13 cellular contexts compared by ENCODE assay signal in genomic region chr3:101995371-101996046, GRCh38.
DNase-seq lines count a peak whose midpoint lies in the region; ATAC-seq and TF ChIP-seq lines count a peak whose summit lies in the region.
"Had no signal": no experiment of that assay in that cellular context is flagged by ENCODE, and none has a peak within 500 bp of the region (broad histone marks: within the 10 kb centered on the region; RNA-seq: fewer than 3 reads in every experiment).

No MANE protein-coding gene starts in this region.

- H3K4me3 Mint-ChIP-seq in activated naive CD8-positive, alpha-beta T cell treated with anti-CD3 and anti-CD28 coated beads, Interleukin-2, amount 50 U/mL, for 24 hours = peak overlapping the region; percentile 29
- no peak overlapping the region for H3K4me3 Mint-ChIP-seq in T-helper 17 cell
- H3K4me3 Mint-ChIP-seq: activated naive CD4-positive, alpha-beta T cell treated with anti-CD3 and anti-CD28 coated beads for 36 hours had no signal

- CTCF ChIA-PET in HEK293T (lab: Yijun Ruan, JAX) = interaction anchor here (0.7 kb wide), 1 partner anchor 229 kb away, joined by 3 read pairs; no protein-coding TSS in a partner anchor

- no peaks in the 10 kb centered on the region for H3K27me3 Mint-ChIP-seq in activated naive CD8-positive, alpha-beta T cell treated with anti-CD3 and anti-CD28 coated beads, Interleukin-2, amount 50 U/mL, for 24 hours
- peaks cover 13% of the 10 kb centered on the region for H3K27me3 Mint-ChIP-seq in T-helper 17 cell

- peak overlapping the region; percentile 86 for H3K27ac Mint-ChIP-seq in activated naive CD8-positive, alpha-beta T cell treated with anti-CD3 and anti-CD28 coated beads, Interleukin-2, amount 50 U/mL, for 24 hours
- no peak overlapping the region for H3K27ac Mint-ChIP-seq in T-helper 17 cell
- H3K27ac Mint-ChIP-seq: activated naive CD4-positive, alpha-beta T cell treated with anti-CD3 and anti-CD28 coated beads for 36 hours had no signal

- no peaks in the 10 kb centered on the region for H3K9me3 Mint-ChIP-seq in activated naive CD8-positive, alpha-beta T cell treated with anti-CD3 and anti-CD28 coated beads, Interleukin-2, amount 50 U/mL, for 24 hours
- H3K9me3 Mint-ChIP-seq: activated naive CD4-positive, alpha-beta T cell treated with anti-CD3 and anti-CD28 coated beads for 36 hours had no signal

- H3K4me1 Mint-ChIP-seq in activated naive CD8-positive, alpha-beta T cell treated with anti-CD3 and anti-CD28 coated beads, Interleukin-2, amount 50 U/mL, for 24 hours = peaks cover 63% of the 10 kb centered on the region
- H3K4me1 Mint-ChIP-seq in T-helper 17 cell = peaks cover 2% of the 10 kb centered on the region

- H3K36me3 Mint-ChIP-seq in activated naive CD8-positive, alpha-beta T cell treated with anti-CD3 and anti-CD28 coated beads, Interleukin-2, amount 50 U/mL, for 24 hours (ENCODE audit: low read depth) = no peaks in the 10 kb centered on the region
- H3K36me3 Mint-ChIP-seq in T-helper 17 cell (ENCODE audit: low read depth) = peaks cover 2% of the 10 kb centered on the region

- H3K9me3 ChIP-seq in T-helper 17 cell (ENCODE audit: control insufficient read depth, low read length, poor library complexity, severe bottlenecking) (no peaks in the 10 kb centered on the region), mucosa of descending colon (no peaks in the 10 kb centered on the region)
- H3K9me3 ChIP-seq: heart left ventricle, neutrophil had no signal

- H3K4me1 ChIP-seq in mucosa of descending colon (ENCODE audit: low read depth) = no peaks in the 10 kb centered on the region
- H3K4me1 ChIP-seq: heart left ventricle had no signal

- POLR2A ChIA-PET in HEK293T (lab: Yijun Ruan, JAX) = no interaction called here

- intact Hi-C loops in mucosa of descending colon (cut with DNase I, micrococcal nuclease) = no loop called here
- intact Hi-C loops in left cardiac atrium (cut with DNase I) = no loop called here

- H3K36me3 ChIP-seq in mucosa of descending colon (ENCODE audit: low read depth) = no peaks in the 10 kb centered on the region
- H3K36me3 ChIP-seq: heart left ventricle, neutrophil had no signal

- H3K4me3 ChIP-seq in mucosa of descending colon = no peak overlapping the region
- H3K4me3 ChIP-seq: dorsolateral prefrontal cortex, heart left ventricle had no signal

- TF ChIP-seq CTCF in mucosa of descending colon (IDR thresholded peaks at IDR 0.05) = no peak

- DNase-seq in AG08395 (ENCODE audit: low spot score) (peak; percentile 3), kidney glomerular epithelial cell (lab: John Stamatoyannopoulos, UW) (peak; percentile 24), T-helper 17 cell (no peak), mucosa of descending colon (no peak), left cardiac atrium (no peak), HEK293T (ENCODE audit: extremely low spot score) (no peak)
- no peak for DNase-seq in activated naive CD8-positive, alpha-beta T cell treated with anti-CD3 and anti-CD28 coated beads, Interleukin-2, amount 50 U/mL, for 24 hours
- DNase-seq: activated naive CD4-positive, alpha-beta T cell treated with anti-CD3 and anti-CD28 coated beads for 36 hours; dorsolateral prefrontal cortex; heart left ventricle; NCI-H1436 had no signal

- ATAC-seq in HG02678 (IDR thresholded peaks at IDR 0.05; ENCODE audit: unreplicated experiment) = peak; percentile 26
- peak; percentile 73 for ATAC-seq in activated naive CD8-positive, alpha-beta T cell treated with anti-CD3 and anti-CD28 coated beads, Interleukin-2, amount 50 U/mL, for 24 hours
- ATAC-seq in T-helper 17 cell = no peak
- ATAC-seq in mucosa of descending colon = no peak
- ATAC-seq in left cardiac atrium = no peak
- ATAC-seq: heart left ventricle had no signal

TF ChIP-seq in HEK293T, 16 proteins besides CTCF, POLR2A, EP300 and RAD21:
- TF ChIP-seq FOXA1 (IDR thresholded peaks at IDR 0.05) = no peak
- TF ChIP-seq FOXK2 (IDR thresholded peaks at IDR 0.05) = no peak
- no peak for TF ChIP-seq TARDBP (IDR thresholded peaks at IDR 0.05)
- TF ChIP-seq SP1 (IDR thresholded peaks at IDR 0.05) = no peak
- no peak for TF ChIP-seq BHLHE40 (IDR thresholded peaks at IDR 0.05; ENCODE audit: borderline replicate concordance)
- TF ChIP-seq LEF1 (IDR thresholded peaks at IDR 0.05; ENCODE audit: borderline replicate concordance) = no peak
- no peak for TF ChIP-seq ELF4 (IDR thresholded peaks at IDR 0.05)
- TF ChIP-seq FOXM1 (IDR thresholded peaks at IDR 0.05; ENCODE audit: borderline replicate concordance) = no peak
- TF ChIP-seq L3MBTL2 (conservative IDR thresholded peaks at IDR 0.05) = no peak
- no peak for TF ChIP-seq ARNT (IDR thresholded peaks at IDR 0.05)
- no peak for TF ChIP-seq HDGF (IDR thresholded peaks at IDR 0.05; ENCODE audit: borderline replicate concordance)
- TF ChIP-seq PKNOX1 (IDR thresholded peaks at IDR 0.05) = no peak
- TF ChIP-seq CTBP1 (IDR thresholded peaks at IDR 0.05; ENCODE audit: borderline replicate concordance) = no peak
- TF ChIP-seq ZNF384 (IDR thresholded peaks at IDR 0.05) = no peak
- no peak for TF ChIP-seq SUZ12 (IDR thresholded peaks at IDR 0.05)
- no peak for TF ChIP-seq NFRKB (IDR thresholded peaks at IDR 0.05)
TF ChIP-seq in HEK293T: peak in this region for 0.

Comparison
In these comparisons a context has a peak if more than half of its experiments do, and no peak if none do; other contexts are left out.
1. DNase-seq: peak in AG08395 (single experiment) and kidney glomerular epithelial cell (single experiment); none in activated naive CD8-positive, alpha-beta T cell treated with anti-CD3 and anti-CD28 coated beads, Interleukin-2, amount 50 U/mL, for 24 hours (single experiment), T-helper 17 cell (0 of 3), mucosa of descending colon (0 of 3), left cardiac atrium (single experiment) and HEK293T (single experiment).
2. ATAC-seq: peak in HG02678 (single experiment) and activated naive CD8-positive, alpha-beta T cell treated with anti-CD3 and anti-CD28 coated beads, Interleukin-2, amount 50 U/mL, for 24 hours (single experiment); none in T-helper 17 cell (single experiment), mucosa of descending colon (single experiment) and left cardiac atrium (0 of 2).